8 cellular contexts compared by ENCODE assay signal in genomic region chrX:65871671-65872311, GRCh38.
DNase-seq lines count a peak whose midpoint lies in the region; ATAC-seq and TF ChIP-seq lines count a peak whose summit lies in the region.

No MANE protein-coding gene starts in this region.

- POLR2A ChIA-PET in A673 (lab: Charles Lee; ENCODE audit: low non-redundant PET) = interaction anchor here (0.7 kb wide), 1 partner anchor 51 kb away, joined by 4 read pairs; no protein-coding TSS in a partner anchor
- POLR2A ChIA-PET in activated CD8-positive, alpha-beta T cell treated with anti-CD3 and anti-CD28 coated beads for 36 hours (lab: Charles Lee) = no interaction called here

- no TSS peak for BruUV-seq in A673 (replicated peaks; lab: Mats Ljungman, UMichigan)

- H3K27me3 Mint-ChIP-seq in activated CD8-positive, alpha-beta T cell treated with anti-CD3 and anti-CD28 coated beads for 36 hours = no peaks in the 10 kb centered on the region

- no peaks in the 10 kb centered on the region for H3K36me3 ChIP-seq in A673 (ENCODE audit: insufficient read depth, low read length, poor library complexity, severe bottlenecking)

- no peaks in the 10 kb centered on the region for H3K27me3 ChIP-seq in A673 (replicated peaks; ENCODE audit: insufficient read depth, low read depth, low read length, poor library complexity)

- no peak overlapping the region for H3K4me3 ChIP-seq in A673 (ENCODE audit: low read depth, low read length, poor library complexity, severe bottlenecking)

- DNase-seq in A673 (ENCODE audit: low spot score) (peak; percentile 60), SIG-M5 treated with dmso at 0.1 percent for 504 hours (lab: John Stamatoyannopoulos, UW; ENCODE audit: unreplicated experiment) (no peak), mesenteric fat pad (ENCODE audit: low spot score) (no peak), NCI-H345 (lab: John Stamatoyannopoulos, UW) (no peak)
- peak; percentile 22 for DNase-seq in activated CD8-positive, alpha-beta T cell treated with anti-CD3 and anti-CD28 coated beads for 36 hours
- no peak for DNase-seq in activated CD4-positive, alpha-beta T cell treated with anti-CD3 and anti-CD28 coated beads, Interleukin-2, amount 50 U/mL, for 1 hour

- peak; percentile 86 for ATAC-seq in GM18909 (IDR thresholded peaks at IDR 0.05; ENCODE audit: poor library complexity, unreplicated experiment)
- ATAC-seq in HG03558 (IDR thresholded peaks at IDR 0.05; ENCODE audit: extremely low read depth, unreplicated experiment) = peak; percentile 44
- no peak for ATAC-seq in activated CD8-positive, alpha-beta T cell treated with anti-CD3 and anti-CD28 coated beads for 36 hours

- peaks cover 10% of the 10 kb centered on the region for H3K4me1 Mint-ChIP-seq in activated CD8-positive, alpha-beta T cell treated with anti-CD3 and anti-CD28 coated beads for 36 hours (ENCODE audit: low read depth)

- H3K27ac Mint-ChIP-seq in activated CD8-positive, alpha-beta T cell treated with anti-CD3 and anti-CD28 coated beads for 36 hours = no peak overlapping the region

- no peak overlapping the region for H3K27ac ChIP-seq in A673 (ENCODE audit: low read depth, low read length, poor library complexity, severe bottlenecking)

- CTCF ChIA-PET in A673 (lab: Charles Lee) = no interaction called here
- CTCF ChIA-PET in activated CD8-positive, alpha-beta T cell treated with anti-CD3 and anti-CD28 coated beads for 36 hours (lab: Charles Lee) = no interaction called here

- no peak overlapping the region for H3K4me3 Mint-ChIP-seq in activated CD8-positive, alpha-beta T cell treated with anti-CD3 and anti-CD28 coated beads for 36 hours

- no peaks in the 10 kb centered on the region for H3K4me1 ChIP-seq in A673 (ENCODE audit: insufficient read depth, low read length, poor library complexity, severe bottlenecking)

- no peak for TF ChIP-seq CTCF in A673 (conservative IDR thresholded peaks at IDR 0.05; ENCODE audit: low read depth, low read length)
- no peak for TF ChIP-seq CTCF in activated CD8-positive, alpha-beta T cell treated with anti-CD3 and anti-CD28 coated beads for 36 hours (IDR thresholded peaks at IDR 0.05)

- peaks cover 2% of the 10 kb centered on the region for H3K9me3 Mint-ChIP-seq in activated CD8-positive, alpha-beta T cell treated with anti-CD3 and anti-CD28 coated beads for 36 hours

- H3K9me3 ChIP-seq in A673 (ENCODE audit: low read depth, low read length, poor library complexity, severe bottlenecking) = no peaks in the 10 kb centered on the region

- intact Hi-C loops in A673 (cut with micrococcal nuclease; ENCODE audit: unreplicated experiment) = no loop called here
- intact Hi-C loops in activated CD8-positive, alpha-beta T cell treated with anti-CD3 and anti-CD28 coated beads for 36 hours (cut with micrococcal nuclease) = no loop called here

- no peaks in the 10 kb centered on the region for H3K36me3 Mint-ChIP-seq in activated CD8-positive, alpha-beta T cell treated with anti-CD3 and anti-CD28 coated beads for 36 hours (ENCODE audit: low read depth)

Comparison
In these comparisons a context has a peak if more than half of its experiments do, and no peak if none do; other contexts are left out.
1. DNase-seq: peak in A673 (single experiment) and activated CD8-positive, alpha-beta T cell treated with anti-CD3 and anti-CD28 coated beads for 36 hours (single experiment); none in SIG-M5 treated with dmso at 0.1 percent for 504 hours (single experiment), mesenteric fat pad (single experiment), NCI-H345 (single experiment) and activated CD4-positive, alpha-beta T cell treated with anti-CD3 and anti-CD28 coated beads, Interleukin-2, amount 50 U/mL, for 1 hour (single experiment).